In the genomic region with DNA sequence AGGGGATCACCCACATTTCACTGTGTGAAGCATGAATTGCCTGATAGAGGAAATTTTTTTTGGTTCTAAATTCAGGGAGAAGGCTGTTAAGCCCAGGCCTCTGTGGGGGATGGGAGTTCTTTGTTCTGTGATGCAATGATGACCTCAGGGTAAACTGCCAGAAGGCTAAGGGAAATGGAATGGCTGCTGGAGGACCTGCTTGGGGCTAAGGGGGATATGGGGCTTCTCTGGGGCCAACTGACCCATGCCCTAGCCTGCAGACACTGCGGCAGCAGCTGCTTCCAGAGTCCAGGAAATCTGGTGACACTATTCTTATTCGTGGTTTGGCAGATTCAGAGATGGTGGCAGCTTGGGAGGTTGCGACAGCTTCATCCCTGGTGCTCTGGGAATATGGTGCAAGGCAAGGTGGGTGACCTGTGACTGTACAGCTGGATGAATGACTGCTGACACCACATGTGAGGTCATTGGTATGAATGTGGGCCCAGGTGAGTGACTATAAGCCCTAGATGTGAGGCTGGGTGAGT, we compare ENCODE assay signal across 13 cellular contexts. TPM values are rescaled to one million over a fixed set of nuclear protein-coding genes. Genes with fewer than 3 reads are reported as not detected.
DNase-seq lines count a peak whose midpoint lies in the region; ATAC-seq and TF ChIP-seq lines count a peak whose summit lies in the region.
"Had no signal": no experiment of that assay in that cellular context is flagged by ENCODE, and none has a peak within 500 bp of the region (broad histone marks: within the 10 kb centered on the region; RNA-seq: fewer than 3 reads in every experiment).

No MANE protein-coding gene starts in this region.

- CTCF ChIA-PET in naive thymus-derived CD4-positive, alpha-beta T cell (lab: Charles Lee): interaction anchor here (0.6 to 1.1 kb wide), 3 partner anchors 9 to 449 kb away, joined by 3 to 4 read pairs (median 4); no protein-coding TSS in a partner anchor

- H3K27me3 Mint-ChIP-seq in naive thymus-derived CD4-positive, alpha-beta T cell: no peaks in the 10 kb centered on the region

- DNase-seq in right cardiac atrium (no peak), left ventricle myocardium superior (no peak), SJCRH30 (peak; percentile 35 to 57), fibroblast of pulmonary artery (ENCODE audit: low read depth) (peak; percentile 61), activated gamma-delta T cell (lab: John Stamatoyannopoulos, UW) (no peak)
- DNase-seq in naive thymus-derived CD4-positive, alpha-beta T cell: no peak
- DNase-seq: activated CD4-positive, alpha-beta T cell treated with anti-CD3 and anti-CD28 coated beads for 4 hours; colonic mucosa; heart right ventricle; Karpas-422; NCI-H446 had no signal

- TF ChIP-seq CTCF in fibroblast of pulmonary artery (IDR thresholded peaks at IDR 0.05; ENCODE audit: low read length, missing control alignments): no peak

- H3K9me3 ChIP-seq in right cardiac atrium (ENCODE audit: control insufficient read depth, low read length): no peaks in the 10 kb centered on the region
- H3K9me3 ChIP-seq in SJCRH30 (replicated peaks): no peaks in the 10 kb centered on the region
- no peaks in the 10 kb centered on the region for H3K9me3 ChIP-seq in naive thymus-derived CD4-positive, alpha-beta T cell (ENCODE audit: control insufficient read depth in 2 of 3, low read length in 3 of 3)
- H3K9me3 ChIP-seq: colonic mucosa, heart right ventricle had no signal

- H3K36me3 Mint-ChIP-seq in naive thymus-derived CD4-positive, alpha-beta T cell: peaks cover 4 to 31% (median 14%) of the 10 kb centered on the region in 5 donors

- H3K36me3 ChIP-seq in SJCRH30: no peaks in the 10 kb centered on the region
- H3K36me3 ChIP-seq in naive thymus-derived CD4-positive, alpha-beta T cell (ENCODE audit: control insufficient read depth in 2 of 3, insufficient read depth in 3 of 3, low read length in 3 of 3): peaks cover 0 to 11% (median 0%) of the 10 kb centered on the region in 3 experiments
- H3K36me3 ChIP-seq: colonic mucosa had no signal

- H3K4me3 Mint-ChIP-seq in naive thymus-derived CD4-positive, alpha-beta T cell: no peak overlapping the region

- 77% methylated on average over 3 of the region's 3 CpGs for WGBS in right cardiac atrium

- H3K27ac Mint-ChIP-seq in naive thymus-derived CD4-positive, alpha-beta T cell: no peak overlapping the region

- H3K27me3 ChIP-seq in right cardiac atrium (ENCODE audit: control insufficient read depth, insufficient read depth) (no peaks in the 10 kb centered on the region), SJCRH30 (no peaks in the 10 kb centered on the region)
- H3K27me3 ChIP-seq in naive thymus-derived CD4-positive, alpha-beta T cell (ENCODE audit: control insufficient read depth in 2 of 2, insufficient read depth in 2 of 2, low read length in 2 of 2): no peaks in the 10 kb centered on the region
- H3K27me3 ChIP-seq: colonic mucosa, heart right ventricle had no signal

- peaks cover 0 to 6% (median 0%) of the 10 kb centered on the region in 7 donors for H3K4me1 Mint-ChIP-seq in naive thymus-derived CD4-positive, alpha-beta T cell

- H3K4me1 ChIP-seq in right cardiac atrium (ENCODE audit: control insufficient read depth, insufficient read depth, low read length): no peaks in the 10 kb centered on the region
- H3K4me1 ChIP-seq in SJCRH30: no peaks in the 10 kb centered on the region; the same call in 1 of the 2 replicates
- H3K4me1 ChIP-seq in naive thymus-derived CD4-positive, alpha-beta T cell (ENCODE audit: control insufficient read depth in 2 of 2, insufficient read depth in 2 of 2, low read length in 2 of 2): no peaks in the 10 kb centered on the region
- H3K4me1 ChIP-seq: colonic mucosa had no signal

- POLR2A ChIA-PET in naive thymus-derived CD4-positive, alpha-beta T cell (lab: Charles Lee): no interaction called here

- peak; percentile 38 to 43 for ATAC-seq in right cardiac atrium
- ATAC-seq in left ventricle myocardium superior: no peak
- no peak for ATAC-seq in GM21576 (IDR thresholded peaks at IDR 0.05; ENCODE audit: unreplicated experiment)
- no peak for ATAC-seq in GM18909 (IDR thresholded peaks at IDR 0.05; ENCODE audit: poor library complexity, unreplicated experiment)
- no peak for ATAC-seq in naive thymus-derived CD4-positive, alpha-beta T cell

- intact Hi-C loops in right cardiac atrium (cut with DNase I) (no loop called here), left ventricle myocardium superior (cut with micrococcal nuclease) (no loop called here)
- intact Hi-C loops in naive thymus-derived CD4-positive, alpha-beta T cell (cut with micrococcal nuclease): no loop called here

- no peaks in the 10 kb centered on the region for H3K9me3 Mint-ChIP-seq in naive thymus-derived CD4-positive, alpha-beta T cell

- H3K4me3 ChIP-seq in right cardiac atrium (ENCODE audit: low read length) (no peak overlapping the region), SJCRH30 (no peak overlapping the region), fibroblast of pulmonary artery (replicated peaks; ENCODE audit: low read depth, low read length) (no peak overlapping the region)
- H3K4me3 ChIP-seq in naive thymus-derived CD4-positive, alpha-beta T cell (ENCODE audit: low read length): no peak overlapping the region
- H3K4me3 ChIP-seq: colonic mucosa, heart right ventricle had no signal

- H3K27ac ChIP-seq in right cardiac atrium (ENCODE audit: low read length) (no peak overlapping the region), SJCRH30 (no peak overlapping the region)
- no peak overlapping the region for H3K27ac ChIP-seq in naive thymus-derived CD4-positive, alpha-beta T cell (ENCODE audit: low read depth, low read length)
- H3K27ac ChIP-seq: colonic mucosa, heart right ventricle had no signal

RNA-seq across cellular contexts. Expression of a gene that starts 30.3 kb away (rescaled TPM):
- total RNA-seq in right cardiac atrium (100 to 1,000 TPM; 184 to 224 (median 192) TPM), left ventricle myocardium superior (233 TPM)
- polyA plus RNA-seq in right cardiac atrium: 149 TPM
- total RNA-seq in SJCRH30 (2014; rRNA removed; shearing (Covaris generic)): 219 and 225 TPM in 2 replicates
- 100 to 1,000 TPM; 138 to 259 (median 202) TPM for total RNA-seq in naive thymus-derived CD4-positive, alpha-beta T cell
- 100 to 1,000 TPM; 134 to 198 TPM for polyA plus RNA-seq in naive thymus-derived CD4-positive, alpha-beta T cell

RNA-seq across cellular contexts. Expression of a gene that starts 37.6 kb away (rescaled TPM):
- total RNA-seq in right cardiac atrium (1 to 10 TPM; 2.1 to 8.8 (median 4.6) TPM), left ventricle myocardium superior (4.4 TPM)
- 4.7 TPM for polyA plus RNA-seq in right cardiac atrium
- total RNA-seq in SJCRH30 (2014; rRNA removed; shearing (Covaris generic)): 60.4 and 83.6 TPM in 2 replicates
- total RNA-seq in naive thymus-derived CD4-positive, alpha-beta T cell: 10 to 100 TPM; 19.6 to 84.9 (median 26.7) TPM
- polyA plus RNA-seq in naive thymus-derived CD4-positive, alpha-beta T cell: 10 to 100 TPM in 1 of 2 donors, 1 to 10 TPM in 1; 8.7 to 12.6 TPM

RNA-seq across cellular contexts. Expression of a gene that starts 52.6 kb away (rescaled TPM):
- 10 to 100 TPM; 37.8 to 75.7 (median 51.4) TPM for total RNA-seq in right cardiac atrium
- 64.1 TPM for polyA plus RNA-seq in right cardiac atrium
- 36.2 TPM for total RNA-seq in left ventricle myocardium superior
- total RNA-seq in SJCRH30 (2014; rRNA removed; shearing (Covaris generic)): 18.2 and 18.5 TPM in 2 replicates
- total RNA-seq in naive thymus-derived CD4-positive, alpha-beta T cell: 1 to 10 TPM; 1.1 to 3.7 (median 1.4) TPM
- 1 to 10 TPM; 3.4 TPM for polyA plus RNA-seq in naive thymus-derived CD4-positive, alpha-beta T cell

RNA-seq across cellular contexts. Expression of a gene that starts 54.2 kb away (rescaled TPM):
- total RNA-seq in right cardiac atrium (10 to 100 TPM; 10.2 to 17.6 (median 12.7) TPM), left ventricle myocardium superior (9.5 TPM)
- polyA plus RNA-seq in right cardiac atrium: 10.0 TPM
- total RNA-seq in SJCRH30 (2014; rRNA removed; shearing (Covaris generic)): 9.7 and 10.1 TPM in 2 replicates
- total RNA-seq in naive thymus-derived CD4-positive, alpha-beta T cell: 10 to 100 TPM; 27.1 to 36.0 (median 29.9) TPM
- 10 to 100 TPM; 27.4 to 30.6 TPM for polyA plus RNA-seq in naive thymus-derived CD4-positive, alpha-beta T cell

Comparison
In these comparisons a context has a peak if more than half of its experiments do, and no peak if none do; other contexts are left out.
1. ATAC-seq: peak in right cardiac atrium (2 of 2); none in left ventricle myocardium superior (single experiment), GM21576 (single experiment), GM18909 (single experiment) and naive thymus-derived CD4-positive, alpha-beta T cell (single experiment).
2. DNase-seq: peak in SJCRH30 (2 of 2) and fibroblast of pulmonary artery (single experiment); none in right cardiac atrium (0 of 3), left ventricle myocardium superior (single experiment), activated gamma-delta T cell (single experiment) and naive thymus-derived CD4-positive, alpha-beta T cell (0 of 9).